Comparison of ENCODE assay signal across 11 cellular contexts in genomic region chr16:84548508-84548907, GRCh38. TPM values are rescaled to one million over a fixed set of nuclear protein-coding genes. Genes with fewer than 3 reads are reported as not detected.
DNase-seq lines count a peak whose midpoint lies in the region; ATAC-seq and TF ChIP-seq lines count a peak whose summit lies in the region.
"Had no signal": no experiment of that assay in that cellular context is flagged by ENCODE, and none has a peak within 500 bp of the region (broad histone marks: within the 10 kb centered on the region; RNA-seq: fewer than 3 reads in every experiment).

No MANE protein-coding gene starts in this region.

- H3K27ac Mint-ChIP-seq in CD8-positive, alpha-beta T cell = peak overlapping the region; percentile 98
- H3K27ac Mint-ChIP-seq in activated naive CD8-positive, alpha-beta T cell treated with anti-CD3 and anti-CD28 coated beads, Interleukin-2, amount 50 U/mL, for 24 hours = peak overlapping the region; percentile 99
- peak overlapping the region in 9 of 10 donors; percentile 95 to 100 (median 98) for H3K27ac Mint-ChIP-seq in naive thymus-derived CD8-positive, alpha-beta T cell

- peaks cover 61% of the 10 kb centered on the region for H3K4me1 ChIP-seq in CD8-positive, alpha-beta T cell (ENCODE audit: insufficient read depth, low read length)
- H3K4me1 ChIP-seq in A673 (ENCODE audit: insufficient read depth, low read length, poor library complexity, severe bottlenecking) = peaks cover 3% of the 10 kb centered on the region
- H3K4me1 ChIP-seq: testis had no signal

- no peaks in the 10 kb centered on the region for H3K36me3 ChIP-seq in CD8-positive, alpha-beta T cell (ENCODE audit: insufficient read depth, low read length)
- no peaks in the 10 kb centered on the region for H3K36me3 ChIP-seq in A673 (ENCODE audit: insufficient read depth, low read length, poor library complexity, severe bottlenecking)

- peaks cover 63% of the 10 kb centered on the region for H3K4me1 Mint-ChIP-seq in CD8-positive, alpha-beta T cell (ENCODE audit: low read depth)
- H3K4me1 Mint-ChIP-seq in activated naive CD8-positive, alpha-beta T cell treated with anti-CD3 and anti-CD28 coated beads, Interleukin-2, amount 50 U/mL, for 24 hours = peaks cover 81% of the 10 kb centered on the region
- peaks cover 45 to 72% (median 63%) of the 10 kb centered on the region in 4 donors for H3K4me1 Mint-ChIP-seq in naive thymus-derived CD8-positive, alpha-beta T cell

- no TSS peak for BruUV-seq in A673 (replicated peaks; lab: Mats Ljungman, UMichigan)

- no peaks in the 10 kb centered on the region for H3K9me3 ChIP-seq in CD8-positive, alpha-beta T cell (ENCODE audit: low read length)
- no peaks in the 10 kb centered on the region for H3K9me3 ChIP-seq in A673 (ENCODE audit: low read depth, low read length, poor library complexity, severe bottlenecking)
- H3K9me3 ChIP-seq: testis had no signal

- DNase-seq in CD8-positive, alpha-beta T cell = peak in 2 of 7 experiments; percentile 15 to 27
- DNase-seq in HEK293T (ENCODE audit: extremely low spot score) = no peak
- DNase-seq in activated naive CD8-positive, alpha-beta T cell treated with anti-CD3 and anti-CD28 coated beads, Interleukin-2, amount 50 U/mL, for 24 hours = no peak
- DNase-seq in naive thymus-derived CD8-positive, alpha-beta T cell = no peak
- DNase-seq in NCI-H2227 (lab: John Stamatoyannopoulos, UW; ENCODE audit: unreplicated experiment) = no peak
- no peak for DNase-seq in effector CD8-positive, alpha-beta T cell (lab: John Stamatoyannopoulos, UW)
- DNase-seq in A673 (ENCODE audit: low spot score) = no peak
- DNase-seq: NCI-H510A treated with DMSO at 0.1 percent for 48 hours, RPMI8226, testis had no signal

- H3K27me3 Mint-ChIP-seq in CD8-positive, alpha-beta T cell (ENCODE audit: low read depth) = no peaks in the 10 kb centered on the region
- no peaks in the 10 kb centered on the region for H3K27me3 Mint-ChIP-seq in activated naive CD8-positive, alpha-beta T cell treated with anti-CD3 and anti-CD28 coated beads, Interleukin-2, amount 50 U/mL, for 24 hours
- peaks cover 0 to 2% (median 0%) of the 10 kb centered on the region in 5 donors for H3K27me3 Mint-ChIP-seq in naive thymus-derived CD8-positive, alpha-beta T cell

- TF ChIP-seq CTCF in CD8-positive, alpha-beta T cell (IDR thresholded peaks at IDR 0.05) = no peak
- TF ChIP-seq CTCF in A673 (conservative IDR thresholded peaks at IDR 0.05; ENCODE audit: low read depth, low read length) = no peak

- H3K4me3 Mint-ChIP-seq in CD8-positive, alpha-beta T cell = peak overlapping the region; percentile 82
- peak overlapping the region; percentile 94 for H3K4me3 Mint-ChIP-seq in activated naive CD8-positive, alpha-beta T cell treated with anti-CD3 and anti-CD28 coated beads, Interleukin-2, amount 50 U/mL, for 24 hours
- peak overlapping the region in 8 of 10 donors; percentile 85 to 94 (median 92) for H3K4me3 Mint-ChIP-seq in naive thymus-derived CD8-positive, alpha-beta T cell

- peaks cover 11% of the 10 kb centered on the region for H3K36me3 Mint-ChIP-seq in CD8-positive, alpha-beta T cell
- H3K36me3 Mint-ChIP-seq in activated naive CD8-positive, alpha-beta T cell treated with anti-CD3 and anti-CD28 coated beads, Interleukin-2, amount 50 U/mL, for 24 hours (ENCODE audit: low read depth) = peaks cover 20% of the 10 kb centered on the region
- peaks cover 0 to 8% (median 2%) of the 10 kb centered on the region in 3 donors for H3K36me3 Mint-ChIP-seq in naive thymus-derived CD8-positive, alpha-beta T cell

- CTCF ChIA-PET in CD8-positive, alpha-beta T cell (lab: Charles Lee) = interaction anchor here (0.8 to 2.2 kb wide), 5 partner anchors 16 to 73 kb away, joined by 3 to 13 read pairs (median 4); no protein-coding TSS in a partner anchor
- CTCF ChIA-PET in HEK293T (lab: Yijun Ruan, JAX) = no interaction called here
- CTCF ChIA-PET in A673 (lab: Charles Lee) = interaction anchor here (0.7 kb wide), 1 partner anchor 178 kb away, joined by 11 read pairs; no protein-coding TSS in a partner anchor

- no peaks in the 10 kb centered on the region for H3K9me3 Mint-ChIP-seq in CD8-positive, alpha-beta T cell
- H3K9me3 Mint-ChIP-seq in activated naive CD8-positive, alpha-beta T cell treated with anti-CD3 and anti-CD28 coated beads, Interleukin-2, amount 50 U/mL, for 24 hours = no peaks in the 10 kb centered on the region
- H3K9me3 Mint-ChIP-seq in naive thymus-derived CD8-positive, alpha-beta T cell = no peaks in the 10 kb centered on the region

- POLR2A ChIA-PET in CD8-positive, alpha-beta T cell (lab: Charles Lee) = interaction anchor here (1.2 to 2.9 kb wide), 7 partner anchors 10 to 70 kb away, joined by 3 to 16 read pairs (median 5); partner anchors contain the start of genes COTL1 and MEAK7
- POLR2A ChIA-PET in HEK293T (lab: Yijun Ruan, JAX) = no interaction called here
- POLR2A ChIA-PET in naive thymus-derived CD8-positive, alpha-beta T cell (lab: Charles Lee) = interaction anchor here (0.7 to 2.6 kb wide), 16 partner anchors 9 to 362 kb away, joined by 3 to 26 read pairs (median 6); partner anchors contain the start of genes COTL1 and TAF1C
- POLR2A ChIA-PET in A673 (lab: Charles Lee; ENCODE audit: low non-redundant PET) = no interaction called here

- H3K4me3 ChIP-seq in CD8-positive, alpha-beta T cell (ENCODE audit: low read depth, low read length) = no peak overlapping the region
- no peak overlapping the region for H3K4me3 ChIP-seq in A673 (ENCODE audit: low read depth, low read length, poor library complexity, severe bottlenecking)
- H3K4me3 ChIP-seq: testis had no signal

- peak overlapping the region; percentile 69 for H3K27ac ChIP-seq in CD8-positive, alpha-beta T cell (ENCODE audit: low read depth, low read length)
- no peak overlapping the region for H3K27ac ChIP-seq in A673 (ENCODE audit: low read depth, low read length, poor library complexity, severe bottlenecking)
- H3K27ac ChIP-seq: testis had no signal

- ATAC-seq in CD8-positive, alpha-beta T cell = no peak
- ATAC-seq in activated naive CD8-positive, alpha-beta T cell treated with anti-CD3 and anti-CD28 coated beads, Interleukin-2, amount 50 U/mL, for 24 hours = no peak
- peak in 1 of 2 donors; percentile 8 for ATAC-seq in naive thymus-derived CD8-positive, alpha-beta T cell
- ATAC-seq in HG02938 (IDR thresholded peaks at IDR 0.05; ENCODE audit: unreplicated experiment) = no peak

- intact Hi-C loops in CD8-positive, alpha-beta T cell (cut with DNase I, micrococcal nuclease) = loop anchor here in 1 of 2 experiments (2.0 kb wide), 1 partner anchor 30 kb away; no protein-coding TSS in a partner anchor
- intact Hi-C loops in A673 (cut with micrococcal nuclease; ENCODE audit: unreplicated experiment) = no loop called here

- H3K27me3 ChIP-seq in CD8-positive, alpha-beta T cell (ENCODE audit: insufficient read depth, low read length) = no peaks in the 10 kb centered on the region
- no peaks in the 10 kb centered on the region for H3K27me3 ChIP-seq in A673 (replicated peaks; ENCODE audit: insufficient read depth, low read depth, low read length, poor library complexity)
- H3K27me3 ChIP-seq: testis had no signal

TF ChIP-seq in HEK293T, 16 proteins besides CTCF, POLR2A, EP300 and RAD21:
- TF ChIP-seq LEF1 (IDR thresholded peaks at IDR 0.05; ENCODE audit: borderline replicate concordance) (no peak), ZNF384 (IDR thresholded peaks at IDR 0.05) (peak; percentile 93)

RNA-seq across cellular contexts. Expression of gene MEAK7, which starts 44.0 kb away (rescaled TPM):
- total RNA-seq in CD8-positive, alpha-beta T cell = 1 to 10 TPM; 2.1 to 2.2 TPM
- 1 to 10 TPM; 7.1 to 8.9 TPM for total RNA-seq in naive thymus-derived CD8-positive, alpha-beta T cell
- 1 to 10 TPM; 3.7 to 6.7 (median 4.6) TPM for polyA plus RNA-seq in naive thymus-derived CD8-positive, alpha-beta T cell
- total RNA-seq in A673 (2021) = 11.6 and 12.4 TPM in 2 replicates

Comparison
In these comparisons a context has a peak if more than half of its experiments do, and no peak if none do; other contexts are left out.
1. POLR2A ChIA-PET loops: an anchor here in CD8-positive, alpha-beta T cell (1.2 to 2.9 kb wide) and naive thymus-derived CD8-positive, alpha-beta T cell (0.7 to 2.6 kb wide); none called in HEK293T and A673.